8 cellular contexts compared by ENCODE assay signal in genomic region chr9:113581865-113582697, GRCh38.
DNase-seq lines count a peak whose midpoint lies in the region; ATAC-seq and TF ChIP-seq lines count a peak whose summit lies in the region.

No MANE protein-coding gene starts in this region.

- peaks cover 12 to 30% (median 20%) of the 10 kb centered on the region in 4 donors for H3K4me1 ChIP-seq in liver (ENCODE audit: control insufficient read depth in 4 of 4, insufficient read depth in 4 of 4, low read length in 3 of 4)

- TF ChIP-seq CTCF in brain microvascular endothelial cell (IDR thresholded peaks at IDR 0.05; ENCODE audit: low read depth, low read length, missing control alignments), result peak; percentile 58
- peak; percentile 24 for TF ChIP-seq CTCF in liver (IDR thresholded peaks at IDR 0.05; ENCODE audit: low read depth, low read length, missing input control)

- H3K4me3 ChIP-seq in brain microvascular endothelial cell (ENCODE audit: low read depth, low read length) (no peak overlapping the region), liver (ENCODE audit: low read depth in 1 of 3, low read length in 3 of 3) (no peak overlapping the region)

- WGBS in liver, result 56% methylated on average over 17 of the region's 17 CpGs

- ATAC-seq in HG03103 (IDR thresholded peaks at IDR 0.05; ENCODE audit: low read depth, unreplicated experiment), result peak; percentile 76

- in situ Hi-C loops in brain microvascular endothelial cell (cut with HindIII; ENCODE audit: low pct_ligation_motif_present, low sequenced_read_pairs), result loop anchor here (10.0 kb wide), 1 partner anchor 73 kb away; no protein-coding TSS in a partner anchor
- in situ Hi-C loops in G401 (cut with HindIII; ENCODE audit: low sequenced_read_pairs), result no loop called here

- H3K27me3 ChIP-seq in brain microvascular endothelial cell (replicated peaks) (no peaks in the 10 kb centered on the region), liver (ENCODE audit: control insufficient read depth in 4 of 4, insufficient read depth in 4 of 4, low read length in 3 of 4) (no peaks in the 10 kb centered on the region)

- H3K36me3 ChIP-seq in brain microvascular endothelial cell (replicated peaks) (no peaks in the 10 kb centered on the region), liver (ENCODE audit: control insufficient read depth in 4 of 4, insufficient read depth in 3 of 4, low read depth in 1 of 4, low read length in 3 of 4) (peaks cover 0 to 3% (median 2%) of the 10 kb centered on the region in 4 donors)

- H3K27ac ChIP-seq in brain microvascular endothelial cell (no peak overlapping the region), liver (ENCODE audit: low read depth in 1 of 2, low read length in 2 of 2) (peak overlapping the region; percentile 11 to 50)

- DNase-seq in NK-92 treated with Interleukin-12 subunit alpha and Interleukin-12 subunit beta, amount 100 ng/mL, for 24 hours (lab: John Stamatoyannopoulos, UW), result peak; percentile 44
- DNase-seq in NK-92 (lab: John Stamatoyannopoulos, UW; ENCODE audit: unreplicated experiment) (no peak), T-helper 9 cell (peak; percentile 52), brain microvascular endothelial cell (peak; percentile 46), G401 (ENCODE audit: low spot score) (no peak)
- peak; percentile 31 for DNase-seq in stimulated activated CD8-positive, alpha-beta memory T cell treated with anti-CD3 and anti-CD28 coated beads, Interleukin-12 subunit alpha, Interleukin-12 subunit beta, amount 100 ng/mL, for 24 hours (ENCODE audit: extremely low read depth)

- H3K9me3 ChIP-seq in liver (ENCODE audit: control insufficient read depth in 4 of 4, low read length in 3 of 4), result no peaks in the 10 kb centered on the region

- peak; percentile 76 to 87 for TF ChIP-seq RAD21 in liver (IDR thresholded peaks at IDR 0.05)

- H3K9ac ChIP-seq in liver (ENCODE audit: low read depth in 1 of 2, low read length in 2 of 2), result no peak overlapping the region

TF ChIP-seq in liver, 16 proteins besides CTCF, POLR2A, EP300 and RAD21:
- TF ChIP-seq, protein P1, sequence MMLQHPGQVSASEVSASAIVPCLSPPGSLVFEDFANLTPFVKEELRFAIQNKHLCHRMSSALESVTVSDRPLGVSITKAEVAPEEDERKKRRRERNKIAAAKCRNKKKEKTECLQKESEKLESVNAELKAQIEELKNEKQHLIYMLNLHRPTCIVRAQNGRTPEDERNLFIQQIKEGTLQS (IDR thresholded peaks at IDR 0.05), result no peak
- TF ChIP-seq SP1 (IDR thresholded peaks at IDR 0.05), result peak; percentile 58
- TF ChIP-seq HNF4A (conservative IDR thresholded peaks at IDR 0.05), result no peak
- no peak for TF ChIP-seq FOXA2 (IDR thresholded peaks at IDR 0.05)
- no peak for TF ChIP-seq GABPA (IDR thresholded peaks at IDR 0.05 in 1 of 2, conservative IDR thresholded peaks at IDR 0.05 in 1 of 2)
- TF ChIP-seq FOXA1 (IDR thresholded peaks at IDR 0.05), result no peak
- TF ChIP-seq, protein P2, sequence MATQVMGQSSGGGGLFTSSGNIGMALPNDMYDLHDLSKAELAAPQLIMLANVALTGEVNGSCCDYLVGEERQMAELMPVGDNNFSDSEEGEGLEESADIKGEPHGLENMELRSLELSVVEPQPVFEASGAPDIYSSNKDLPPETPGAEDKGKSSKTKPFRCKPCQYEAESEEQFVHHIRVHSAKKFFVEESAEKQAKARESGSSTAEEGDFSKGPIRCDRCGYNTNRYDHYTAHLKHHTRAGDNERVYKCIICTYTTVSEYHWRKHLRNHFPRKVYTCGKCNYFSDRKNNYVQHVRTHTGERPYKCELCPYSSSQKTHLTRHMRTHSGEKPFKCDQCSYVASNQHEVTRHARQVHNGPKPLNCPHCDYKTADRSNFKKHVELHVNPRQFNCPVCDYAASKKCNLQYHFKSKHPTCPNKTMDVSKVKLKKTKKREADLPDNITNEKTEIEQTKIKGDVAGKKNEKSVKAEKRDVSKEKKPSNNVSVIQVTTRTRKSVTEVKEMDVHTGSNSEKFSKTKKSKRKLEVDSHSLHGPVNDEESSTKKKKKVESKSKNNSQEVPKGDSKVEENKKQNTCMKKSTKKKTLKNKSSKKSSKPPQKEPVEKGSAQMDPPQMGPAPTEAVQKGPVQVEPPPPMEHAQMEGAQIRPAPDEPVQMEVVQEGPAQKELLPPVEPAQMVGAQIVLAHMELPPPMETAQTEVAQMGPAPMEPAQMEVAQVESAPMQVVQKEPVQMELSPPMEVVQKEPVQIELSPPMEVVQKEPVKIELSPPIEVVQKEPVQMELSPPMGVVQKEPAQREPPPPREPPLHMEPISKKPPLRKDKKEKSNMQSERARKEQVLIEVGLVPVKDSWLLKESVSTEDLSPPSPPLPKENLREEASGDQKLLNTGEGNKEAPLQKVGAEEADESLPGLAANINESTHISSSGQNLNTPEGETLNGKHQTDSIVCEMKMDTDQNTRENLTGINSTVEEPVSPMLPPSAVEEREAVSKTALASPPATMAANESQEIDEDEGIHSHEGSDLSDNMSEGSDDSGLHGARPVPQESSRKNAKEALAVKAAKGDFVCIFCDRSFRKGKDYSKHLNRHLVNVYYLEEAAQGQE (IDR thresholded peaks at IDR 0.05), result no peak
- TF ChIP-seq RXRA (IDR thresholded peaks at IDR 0.05), result peak; percentile 32 to 55
- TF ChIP-seq JUND (IDR thresholded peaks at IDR 0.05), result no peak
- TF ChIP-seq, protein P3, sequence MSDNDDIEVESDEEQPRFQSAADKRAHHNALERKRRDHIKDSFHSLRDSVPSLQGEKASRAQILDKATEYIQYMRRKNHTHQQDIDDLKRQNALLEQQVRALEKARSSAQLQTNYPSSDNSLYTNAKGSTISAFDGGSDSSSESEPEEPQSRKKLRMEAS (IDR thresholded peaks at IDR 0.05), result peak; percentile 44
- no peak for TF ChIP-seq YY1 (IDR thresholded peaks at IDR 0.05)
- no peak for TF ChIP-seq TAF1 (conservative IDR thresholded peaks at IDR 0.05)
- TF ChIP-seq HNF4G (IDR thresholded peaks at IDR 0.05), result no peak
- TF ChIP-seq, protein P4, sequence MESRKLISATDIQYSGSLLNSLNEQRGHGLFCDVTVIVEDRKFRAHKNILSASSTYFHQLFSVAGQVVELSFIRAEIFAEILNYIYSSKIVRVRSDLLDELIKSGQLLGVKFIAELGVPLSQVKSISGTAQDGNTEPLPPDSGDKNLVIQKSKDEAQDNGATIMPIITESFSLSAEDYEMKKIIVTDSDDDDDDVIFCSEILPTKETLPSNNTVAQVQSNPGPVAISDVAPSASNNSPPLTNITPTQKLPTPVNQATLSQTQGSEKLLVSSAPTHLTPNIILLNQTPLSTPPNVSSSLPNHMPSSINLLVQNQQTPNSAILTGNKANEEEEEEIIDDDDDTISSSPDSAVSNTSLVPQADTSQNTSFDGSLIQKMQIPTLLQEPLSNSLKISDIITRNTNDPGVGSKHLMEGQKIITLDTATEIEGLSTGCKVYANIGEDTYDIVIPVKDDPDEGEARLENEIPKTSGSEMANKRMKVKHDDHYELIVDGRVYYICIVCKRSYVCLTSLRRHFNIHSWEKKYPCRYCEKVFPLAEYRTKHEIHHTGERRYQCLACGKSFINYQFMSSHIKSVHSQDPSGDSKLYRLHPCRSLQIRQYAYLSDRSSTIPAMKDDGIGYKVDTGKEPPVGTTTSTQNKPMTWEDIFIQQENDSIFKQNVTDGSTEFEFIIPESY (IDR thresholded peaks at IDR 0.05), result no peak
- TF ChIP-seq NR2F2 (IDR thresholded peaks at IDR 0.05), result peak; percentile 93
- TF ChIP-seq EGR1 (IDR thresholded peaks at IDR 0.05; ENCODE audit: low read depth in 2 of 2), result no peak

Comparison
In these comparisons a context has a peak if more than half of its experiments do, and no peak if none do; other contexts are left out.
1. DNase-seq: peak in NK-92 treated with Interleukin-12 subunit alpha and Interleukin-12 subunit beta, amount 100 ng/mL, for 24 hours (single experiment), T-helper 9 cell (single experiment), brain microvascular endothelial cell (single experiment) and stimulated activated CD8-positive, alpha-beta memory T cell treated with anti-CD3 and anti-CD28 coated beads, Interleukin-12 subunit alpha, Interleukin-12 subunit beta, amount 100 ng/mL, for 24 hours (single experiment); none in NK-92 (single experiment) and G401 (single experiment).